ENCODE assay signal across 8 cellular contexts in the genomic region with DNA sequence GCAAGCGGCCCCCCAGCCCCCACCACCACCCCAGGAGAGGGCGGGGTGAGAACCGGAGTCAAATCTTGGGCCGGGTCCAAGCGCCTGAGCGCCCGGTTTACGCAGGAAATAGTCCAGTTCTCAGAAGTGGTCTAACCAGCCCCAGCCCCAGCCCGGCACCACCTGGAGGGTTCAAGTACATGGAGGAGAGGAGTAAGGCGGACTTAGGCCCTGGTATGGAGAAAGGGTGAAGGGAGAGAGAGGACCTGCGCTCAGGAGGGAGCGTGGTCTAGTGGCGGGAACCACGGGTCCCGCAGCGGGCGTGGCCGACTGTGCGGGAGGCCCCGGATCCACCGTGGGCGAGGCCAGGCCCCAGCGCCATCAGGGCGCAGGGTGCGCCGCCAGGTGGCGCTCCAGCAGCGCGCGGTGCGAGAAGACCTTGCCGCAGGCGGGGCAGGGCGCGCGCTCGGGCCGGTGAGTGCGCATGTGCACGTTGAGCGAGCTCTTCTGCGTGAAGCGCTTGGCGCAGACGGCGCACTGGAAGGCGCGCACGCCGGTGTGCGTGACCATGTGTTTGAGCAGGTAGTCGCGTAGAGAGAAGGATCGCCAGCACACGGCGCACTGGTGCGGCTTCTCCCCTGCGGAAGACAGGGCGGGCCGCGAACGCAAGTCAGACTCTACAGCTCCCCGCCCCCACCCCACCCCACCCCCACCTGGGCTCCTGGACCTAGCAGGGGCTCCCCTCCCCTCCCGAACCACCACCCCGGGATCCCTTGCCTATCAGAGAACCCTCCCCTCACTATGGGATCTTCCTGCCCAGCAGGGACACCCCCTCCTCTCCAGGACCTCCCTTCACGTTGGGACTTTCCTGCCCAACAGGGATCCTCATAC.
DNase-seq lines count a peak whose midpoint lies in the region; ATAC-seq and TF ChIP-seq lines count a peak whose summit lies in the region.

No MANE protein-coding gene starts in this region.

- H3K4me1 Mint-ChIP-seq in effector memory CD8-positive, alpha-beta T cell (ENCODE audit: low read depth in 2 of 2), result peaks cover 25 to 28% of the 10 kb centered on the region in 2 donors
- H3K4me1 Mint-ChIP-seq in memory B cell, result peaks cover 29% of the 10 kb centered on the region

- H3K27me3 Mint-ChIP-seq in effector memory CD8-positive, alpha-beta T cell, result no peaks in the 10 kb centered on the region
- H3K27me3 Mint-ChIP-seq in memory B cell, result no peaks in the 10 kb centered on the region

- H3K4me3 ChIP-seq in AG09309 (ENCODE audit: control insufficient read depth, low read depth, low read length), result peak overlapping the region; percentile 30

- peaks cover 13% of the 10 kb centered on the region for H3K36me3 Mint-ChIP-seq in effector memory CD8-positive, alpha-beta T cell (ENCODE audit: insufficient read depth)
- peaks cover 14% of the 10 kb centered on the region for H3K36me3 Mint-ChIP-seq in memory B cell

- H3K27ac Mint-ChIP-seq in effector memory CD8-positive, alpha-beta T cell, result peak overlapping the region; percentile 66 to 91
- peak overlapping the region; percentile 20 for H3K27ac Mint-ChIP-seq in memory B cell

- DNase-seq in AG09309 (ENCODE audit: low read depth) (peak; percentile 20), NCI-H748 (lab: John Stamatoyannopoulos, UW; ENCODE audit: unreplicated experiment) (peak; percentile 99), memory B cell (ENCODE audit: low spot score in 2 of 2) (peak; percentile 80)
- DNase-seq in activated CD8-positive, alpha-beta memory T cell treated with anti-CD3 and anti-CD28 coated beads for 4 hours (ENCODE audit: low read depth in 2 of 2), result peak; percentile 82 to 85
- DNase-seq in effector memory CD8-positive, alpha-beta T cell, result peak; percentile 91 to 94 (median 94)
- DNase-seq in stimulated activated CD8-positive, alpha-beta memory T cell treated with anti-CD3 and anti-CD28 coated beads, Interleukin-12 subunit alpha, Interleukin-12 subunit beta, amount 100 ng/mL, for 1 hour (ENCODE audit: low read depth), result peak; percentile 86

- peak; percentile 80 for ATAC-seq in GM19023 (IDR thresholded peaks at IDR 0.05; ENCODE audit: unreplicated experiment)
- ATAC-seq in HG03457 (IDR thresholded peaks at IDR 0.05; ENCODE audit: unreplicated experiment), result peak; percentile 46
- ATAC-seq in effector memory CD8-positive, alpha-beta T cell (replicated peaks), result peak; percentile 94
- ATAC-seq in memory B cell (ENCODE audit: low read depth), result peak; percentile 86

- H3K9me3 Mint-ChIP-seq in effector memory CD8-positive, alpha-beta T cell, result no peaks in the 10 kb centered on the region
- no peaks in the 10 kb centered on the region for H3K9me3 Mint-ChIP-seq in memory B cell

- TF ChIP-seq CTCF in AG09309 (IDR thresholded peaks at IDR 0.05; ENCODE audit: control insufficient read depth, insufficient read depth, low read depth, low read length, missing control alignments), result peak; percentile 52

- H3K4me3 Mint-ChIP-seq in effector memory CD8-positive, alpha-beta T cell, result peak overlapping the region; percentile 74 to 79
- H3K4me3 Mint-ChIP-seq in memory B cell, result peak overlapping the region; percentile 78

Comparison
In these comparisons a context has a peak if more than half of its experiments do, and no peak if none do; other contexts are left out.
1. Peak in every context shown above with its lines: DNase-seq, ATAC-seq and H3K4me3 ChIP-seq.
2. DNase-seq: peak in every context shown above with its lines; median percentile 99 in NCI-H748; 94 in effector memory CD8-positive, alpha-beta T cell; 86 in stimulated activated CD8-positive, alpha-beta memory T cell treated with anti-CD3 and anti-CD28 coated beads, Interleukin-12 subunit alpha, Interleukin-12 subunit beta, amount 100 ng/mL, for 1 hour; 84 in activated CD8-positive, alpha-beta memory T cell treated with anti-CD3 and anti-CD28 coated beads for 4 hours; 80 in memory B cell; 20 in AG09309.